8 cellular contexts compared by ENCODE assay signal in the genomic region with DNA sequence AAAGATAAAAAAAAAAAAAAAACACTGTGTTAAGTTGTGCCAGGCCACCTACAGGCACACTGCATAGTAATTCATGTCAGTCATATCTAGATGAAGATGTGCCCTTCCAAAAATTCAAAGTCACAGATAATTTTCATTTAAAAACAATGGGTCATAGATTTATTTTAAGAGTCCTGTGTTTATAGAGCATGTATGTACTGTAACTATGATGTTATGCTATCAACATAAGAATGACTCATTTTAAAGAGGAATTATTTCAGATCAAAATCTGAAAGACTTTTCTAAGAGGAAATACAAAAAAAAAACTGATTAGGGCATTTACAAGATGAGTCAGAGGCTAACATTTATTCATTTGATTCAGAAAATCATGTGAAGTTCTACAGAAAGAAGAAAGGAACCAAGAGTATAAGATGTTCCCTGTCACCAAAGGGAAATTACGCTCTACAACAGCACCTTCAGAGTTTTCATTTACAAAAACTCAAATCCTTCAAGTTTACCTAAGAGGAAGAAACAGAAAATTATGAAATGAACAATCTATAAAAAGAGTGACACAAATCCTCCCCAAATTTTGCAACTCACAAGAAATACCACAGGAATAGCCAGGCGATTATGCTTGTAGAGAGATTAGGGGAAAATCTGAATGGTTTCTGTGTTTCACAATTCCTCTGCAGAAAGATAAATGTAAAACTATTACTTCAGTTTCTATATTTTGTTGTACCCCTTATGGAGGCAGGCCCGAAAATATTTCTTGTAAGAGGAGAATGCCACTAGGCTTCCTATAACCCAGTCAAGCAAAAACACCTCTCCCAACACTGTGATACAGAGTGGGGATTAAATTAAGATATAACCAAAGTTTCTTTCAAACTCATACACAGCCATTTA. TPM values are rescaled to one million over a fixed set of nuclear protein-coding genes. Genes with fewer than 3 reads are reported as not detected.
DNase-seq lines count a peak whose midpoint lies in the region; ATAC-seq and TF ChIP-seq lines count a peak whose summit lies in the region.

No MANE protein-coding gene starts in this region.

- H3K4me3 ChIP-seq in cardiac muscle cell (no peak overlapping the region), subcutaneous abdominal adipose tissue (ENCODE audit: low read depth in 1 of 5, low read length in 5 of 5) (no peak overlapping the region)

- peaks cover 5% of the 10 kb centered on the region for H3K36me3 Mint-ChIP-seq in activated B cell treated with CpG ODN at 0.5 μM for 24 hours (ENCODE audit: low read depth)

- TF ChIP-seq CTCF in C4-2B (conservative IDR thresholded peaks at IDR 0.05) (peak; percentile 3), activated B cell treated with CpG ODN at 0.5 μM for 24 hours (IDR thresholded peaks at IDR 0.05) (no peak), cardiac muscle cell (IDR thresholded peaks at IDR 0.05; ENCODE audit: low read depth, low read length) (peak; percentile 5)

- H3K27ac ChIP-seq in C4-2B (no peak overlapping the region), cardiac muscle cell (peak overlapping the region; percentile 67), subcutaneous abdominal adipose tissue (ENCODE audit: low read depth, low read length) (peak overlapping the region; percentile 78)

- peak overlapping the region; percentile 57 for H3K4me3 Mint-ChIP-seq in activated B cell treated with CpG ODN at 0.5 μM for 24 hours

- H3K27me3 Mint-ChIP-seq in activated B cell treated with CpG ODN at 0.5 μM for 24 hours = no peaks in the 10 kb centered on the region

- POLR2A ChIA-PET in activated B cell treated with CpG ODN at 0.5 μM for 24 hours (lab: Charles Lee) = interaction anchor here (1.4 kb wide), 1 partner anchor 14 kb away, joined by 9 read pairs; the partner anchor contains the start of gene TP53BP2

- DNase-seq in activated B cell treated with CpG ODN at 0.5 μM for 24 hours = no peak
- DNase-seq in cardiac muscle cell (ENCODE audit: low read depth in 1 of 2, low spot score in 1 of 2) = peak in 1 of 2 donors; percentile 80
- DNase-seq in NCI-H82 treated with DMSO at 0.1 percent for 48 hours (lab: John Stamatoyannopoulos, UW; ENCODE audit: unreplicated experiment) = no peak
- no peak for DNase-seq in globus pallidus (ENCODE audit: low spot score)

- ATAC-seq in HG02798 (IDR thresholded peaks at IDR 0.05; ENCODE audit: poor library complexity, unreplicated experiment) (peak; percentile 28), activated B cell treated with CpG ODN at 0.5 μM for 24 hours (ENCODE audit: low read depth) (peak; percentile 70), HG02588 (IDR thresholded peaks at IDR 0.05; ENCODE audit: unreplicated experiment) (no peak)

- peak overlapping the region; percentile 87 for H3K27ac Mint-ChIP-seq in activated B cell treated with CpG ODN at 0.5 μM for 24 hours

- H3K36me3 ChIP-seq in cardiac muscle cell (no peaks in the 10 kb centered on the region), subcutaneous abdominal adipose tissue (ENCODE audit: control insufficient read depth in 5 of 5, insufficient read depth in 5 of 5, low read length in 5 of 5) (no peaks in the 10 kb centered on the region)

- peak overlapping the region in 1 of 5 donors; percentile 32 for H3K9ac ChIP-seq in subcutaneous abdominal adipose tissue (ENCODE audit: low read length in 5 of 5)

- peaks cover 58% of the 10 kb centered on the region for H3K4me1 ChIP-seq in cardiac muscle cell (ENCODE audit: low read depth)
- H3K4me1 ChIP-seq in subcutaneous abdominal adipose tissue (ENCODE audit: control insufficient read depth in 5 of 5, insufficient read depth in 5 of 5, low read length in 5 of 5) = peaks cover 2 to 23% (median 14%) of the 10 kb centered on the region in 5 donors

- no peaks in the 10 kb centered on the region for H3K27me3 ChIP-seq in cardiac muscle cell
- no peaks in the 10 kb centered on the region for H3K27me3 ChIP-seq in subcutaneous abdominal adipose tissue (ENCODE audit: control insufficient read depth in 5 of 5, insufficient read depth in 4 of 5, low read length in 5 of 5)

- H3K4me1 Mint-ChIP-seq in activated B cell treated with CpG ODN at 0.5 μM for 24 hours = peaks cover 11% of the 10 kb centered on the region

- CTCF ChIA-PET in activated B cell treated with CpG ODN at 0.5 μM for 24 hours (lab: Charles Lee) = interaction anchor here (1.4 kb wide), 1 partner anchor 21 kb away, joined by 6 read pairs; no protein-coding TSS in a partner anchor

- H3K9me3 ChIP-seq in cardiac muscle cell (ENCODE audit: low read depth) = no peaks in the 10 kb centered on the region
- H3K9me3 ChIP-seq in subcutaneous abdominal adipose tissue (ENCODE audit: control insufficient read depth in 5 of 5, low read length in 5 of 5) = no peaks in the 10 kb centered on the region

- H3K9me3 Mint-ChIP-seq in activated B cell treated with CpG ODN at 0.5 μM for 24 hours = peaks cover 3% of the 10 kb centered on the region

- intact Hi-C loops in activated B cell treated with CpG ODN at 0.5 μM for 24 hours (cut with micrococcal nuclease) = loop anchor here (1.0 kb wide), 2 partner anchors 8 to 14 kb away; no protein-coding TSS in a partner anchor

RNA-seq across cellular contexts. Expression of gene TP53BP2, which starts 13.8 kb away (rescaled TPM):
- total RNA-seq in activated B cell treated with CpG ODN at 0.5 μM for 24 hours (50.4 and 52.9 TPM in 2 replicates), cardiac muscle cell (69.9 and 93.5 TPM in 2 replicates)
- polyA plus RNA-seq in cardiac muscle cell = 36.8 and 54.8 TPM in 2 replicates
